Comparison of ENCODE assay signal across 8 cellular contexts in genomic region chr10:46396441-46397279, GRCh38. TPM values are rescaled to one million over a fixed set of nuclear protein-coding genes. Genes with fewer than 3 reads are reported as not detected.
A peak's percentile ranks its signal among the peaks of the same experiment; 100 is the strongest.
DNase-seq lines count a peak whose midpoint lies in the region; ATAC-seq and TF ChIP-seq lines count a peak whose summit lies in the region.
"Not testable (repeated sequence)": the region's sequence is repeated elsewhere in the genome, so short reads cannot be mapped to it uniquely, and the experiment has no call there.

No MANE protein-coding gene starts in this region.

- intact Hi-C loops in left colon (cut with DNase I, micrococcal nuclease) = not testable (repeated sequence)

- H3K4me3 ChIP-seq in fibroblast of villous mesenchyme (ENCODE audit: low read depth, low read length); parathyroid adenoma (ENCODE audit: low read depth, low read length): not testable (repeated sequence)

- not testable (repeated sequence) for H3K9me3 ChIP-seq in parathyroid adenoma (ENCODE audit: control insufficient read depth, low read length)

- ATAC-seq in left colon = peak; percentile 82

- peak overlapping the region; percentile 66 for H2AFZ ChIP-seq in parathyroid adenoma

- not testable (repeated sequence) for H3K27ac ChIP-seq in parathyroid adenoma

- H3K9ac ChIP-seq in parathyroid adenoma = not testable (repeated sequence)

- not testable (repeated sequence) for TF ChIP-seq CTCF in fibroblast of villous mesenchyme (IDR thresholded peaks at IDR 0.05; ENCODE audit: insufficient read depth, low read depth, low read length); parathyroid adenoma (IDR thresholded peaks at IDR 0.05)

- not testable (repeated sequence) for H3K4me1 ChIP-seq in parathyroid adenoma

- H3K36me3 ChIP-seq in parathyroid adenoma (ENCODE audit: control insufficient read depth, insufficient read depth, low read length) = not testable (repeated sequence)

- H3K27me3 ChIP-seq in parathyroid adenoma (ENCODE audit: control insufficient read depth, insufficient read depth, low read length) = not testable (repeated sequence)

- DNase-seq in 8988T (peak; percentile 4), GM03348 (ENCODE audit: low spot score) (peak; percentile 36), HS-27A (ENCODE audit: low read depth) (peak; percentile 22), RPMI7951 (ENCODE audit: low read depth) (peak; percentile 9), brain pericyte (ENCODE audit: low read depth, low spot score) (peak; percentile 3), fibroblast of villous mesenchyme (ENCODE audit: low read depth) (peak; percentile 80), left colon (peak in 1 of 2 donors; percentile 24)

- H3K4me2 ChIP-seq in parathyroid adenoma (ENCODE audit: low read length) = not testable (repeated sequence)

- not testable (repeated sequence) for H3K79me2 ChIP-seq in parathyroid adenoma

RNA-seq across cellular contexts. Expression of gene ANXA8L1, which starts 21.1 kb away (rescaled TPM):
- 0.48 TPM in 1 of 2 replicates, not detected in the other for total RNA-seq in RPMI7951 (2014; rRNA removed; shearing (Covaris generic))
- total RNA-seq in fibroblast of villous mesenchyme = 4.3 and 9.0 TPM in 2 replicates
- total RNA-seq in left colon = not detected
